ENCODE assay signal across 8 cellular contexts in genomic region chr11:72112541-72113136, GRCh38. TPM values are rescaled to one million over a fixed set of nuclear protein-coding genes. Genes with fewer than 3 reads are reported as not detected.
DNase-seq lines count a peak whose midpoint lies in the region; ATAC-seq and TF ChIP-seq lines count a peak whose summit lies in the region.

Gene ANAPC15 (minus strand): TSS chr11:72112695. CDS start chr11:72111276, 1,419 bp downstream.

- no peaks in the 10 kb centered on the region for H3K9me3 ChIP-seq in hepatocyte (ENCODE audit: low read depth)

- H3K4me3 ChIP-seq in astrocyte of the cerebellum (ENCODE audit: low read depth, low read length): peak within 1 kb of the TSS; percentile 60
- peak within 1 kb of the TSS; percentile 7 for H3K4me3 ChIP-seq in hepatocyte

- in situ Hi-C loops in astrocyte of the cerebellum (cut with HindIII; ENCODE audit: low sequenced_read_pairs): loop anchor here (25.0 kb wide), 1 partner anchor 100 kb away; no protein-coding TSS in a partner anchor

- peak within 1 kb of the TSS; percentile 90 for H3K27ac ChIP-seq in hepatocyte

- H3K36me3 ChIP-seq in hepatocyte (replicated peaks; ENCODE audit: insufficient read depth, low read depth): no peaks in the 10 kb centered on the region

- peak within 1 kb of the TSS; percentile 75 for H3K4me2 ChIP-seq in hepatocyte

- no peaks in the 10 kb centered on the region for H3K9me2 ChIP-seq in hepatocyte (replicated peaks; ENCODE audit: insufficient read depth)

- H2AFZ ChIP-seq in hepatocyte: peak within 1 kb of the TSS; percentile 68

- peaks cover 12% of the 10 kb centered on the region for H3K4me1 ChIP-seq in hepatocyte (ENCODE audit: insufficient read depth)

- ATAC-seq in GM18505 (IDR thresholded peaks at IDR 0.05; ENCODE audit: unreplicated experiment): peak; percentile 72
- ATAC-seq in HG02973 (IDR thresholded peaks at IDR 0.05; ENCODE audit: unreplicated experiment): peak; percentile 56

- DNase-seq in NCI-H2029 (lab: John Stamatoyannopoulos, UW): peak; percentile 99
- peak; percentile 97 for DNase-seq in T-helper 22 cell (ENCODE audit: low read depth)
- peak; percentile 99 for DNase-seq in astrocyte of the cerebellum (ENCODE audit: low read depth)
- peak; percentile 98 for DNase-seq in hepatocyte (ENCODE audit: low spot score)
- DNase-seq in renal cortical epithelial cell (ENCODE audit: low read depth): peak; percentile 99
- DNase-seq in cortex of kidney (lab: John Stamatoyannopoulos, UW): no peak

- 2% methylated on average over 32 of the region's 32 CpGs for WGBS in hepatocyte (ENCODE audit: low lambda C conversion rate, missing lambda C conversion rate)

- H3K79me2 ChIP-seq in hepatocyte: no peaks in the 10 kb centered on the region

- peak; percentile 99 for TF ChIP-seq POLR2A in GM18505 (IDR thresholded peaks at IDR 0.05; ENCODE audit: borderline replicate concordance, extremely low read depth, insufficient read depth, insufficient read length)

- H4K20me1 ChIP-seq in hepatocyte (ENCODE audit: insufficient read depth, poor library complexity, severe bottlenecking): no peaks in the 10 kb centered on the region

- TF ChIP-seq CTCF in astrocyte of the cerebellum (IDR thresholded peaks at IDR 0.05; ENCODE audit: low read depth, low read length, missing control alignments): no peak
- no peak for TF ChIP-seq CTCF in hepatocyte (IDR thresholded peaks at IDR 0.05; ENCODE audit: poor library complexity)

- no peaks in the 10 kb centered on the region for H3K27me3 ChIP-seq in hepatocyte

RNA-seq across cellular contexts. Expression of gene ANAPC15, which starts in this region (rescaled TPM):
- total RNA-seq in hepatocyte: 17.6 and 21.6 TPM in 2 replicates
- 42.5 and 43.7 TPM in 2 replicates for polyA plus RNA-seq in hepatocyte
- 17.2 and 21.5 TPM in 2 replicates for total RNA-seq in renal cortical epithelial cell
